ENCODE assay signal across 1 cellular context in the genomic region with DNA sequence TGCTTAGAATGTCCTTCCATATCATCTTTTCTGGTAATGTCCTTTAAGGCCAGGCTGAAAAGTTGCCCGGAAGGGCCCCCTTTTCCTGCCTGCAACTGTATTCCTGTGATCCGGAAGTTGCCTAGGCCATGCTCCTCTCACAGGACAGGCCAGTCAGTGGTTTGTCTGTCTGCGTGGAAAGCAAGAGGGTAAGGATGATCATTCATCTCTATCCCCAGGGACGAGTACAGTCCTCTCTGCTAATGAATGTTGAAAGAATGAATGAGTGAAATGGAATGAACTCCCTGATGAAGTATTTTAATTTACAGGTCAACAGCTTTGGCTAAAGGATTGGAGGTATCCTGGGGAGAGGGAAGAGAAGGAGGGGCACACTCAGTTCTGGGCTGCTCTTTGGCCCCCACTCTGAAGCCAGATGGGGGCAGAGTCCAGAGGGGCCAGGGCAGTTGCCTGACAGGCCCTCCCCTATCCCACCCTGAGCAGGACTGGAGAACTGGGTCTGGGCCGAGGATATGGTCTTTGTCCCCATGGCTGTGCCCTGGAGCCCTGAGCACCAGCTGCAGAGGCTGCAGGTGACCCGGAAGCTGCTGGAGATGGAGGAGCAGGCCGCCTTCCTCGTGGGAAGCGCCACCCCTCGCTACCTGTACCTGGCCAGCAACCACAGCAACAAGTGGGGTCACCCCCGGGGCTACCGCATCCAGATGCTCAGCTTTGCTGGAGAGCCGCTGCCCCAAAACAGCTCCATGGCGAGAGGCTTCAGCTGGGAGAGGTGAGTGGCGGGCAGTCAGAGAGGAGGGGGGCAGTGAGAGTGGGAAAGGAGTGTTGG.
TF ChIP-seq lines count a peak whose summit lies in the region.

No MANE protein-coding gene starts in this region.

TF ChIP-seq in HepG2, 621 proteins besides CTCF, POLR2A, EP300 and RAD21 (continued from another document):
- TF ChIP-seq ZFX (CRISPR knock-in tag; IDR thresholded peaks at IDR 0.05; ENCODE audit: low read depth) (peak; percentile 85), PAXIP1 (CRISPR knock-in tag; conservative IDR thresholded peaks at IDR 0.05) (peak; percentile 95), MTF1 (CRISPR knock-in tag; IDR thresholded peaks at IDR 0.05) (no peak), ZNF782 (CRISPR knock-in tag; IDR thresholded peaks at IDR 0.05; ENCODE audit: borderline replicate concordance) (no peak), ZNF773 (CRISPR knock-in tag; IDR thresholded peaks at IDR 0.05; ENCODE audit: borderline replicate concordance) (no peak; the same call in 1 of the 2 replicates), PATZ1 (CRISPR knock-in tag; IDR thresholded peaks at IDR 0.05) (peak; percentile 97), RXRB (CRISPR knock-in tag; IDR thresholded peaks at IDR 0.05; ENCODE audit: borderline replicate concordance) (peak; percentile 77), ZNF639 (CRISPR knock-in tag; conservative IDR thresholded peaks at IDR 0.05) (no peak; the same call in 1 of the 2 replicates), BORCS8-MEF2B (CRISPR knock-in tag; IDR thresholded peaks at IDR 0.05) (no peak; the same call in 1 of the 2 replicates), XBP1 (CRISPR knock-in tag; IDR thresholded peaks at IDR 0.05) (0 out of 2 replicates have a peak, but pooled peaks have one; percentile 31), ZNF34 (CRISPR knock-in tag; IDR thresholded peaks at IDR 0.05; ENCODE audit: borderline replicate concordance) (0 out of 2 replicates have a peak, but pooled peaks have one; percentile 82), ZNF276 (CRISPR knock-in tag; IDR thresholded peaks at IDR 0.05; ENCODE audit: low read depth) (peak; percentile 60; the same call in 1 of the 2 replicates), ZNF12 (CRISPR knock-in tag; IDR thresholded peaks at IDR 0.05) (no peak)
- TF ChIP-seq, protein P1, sequence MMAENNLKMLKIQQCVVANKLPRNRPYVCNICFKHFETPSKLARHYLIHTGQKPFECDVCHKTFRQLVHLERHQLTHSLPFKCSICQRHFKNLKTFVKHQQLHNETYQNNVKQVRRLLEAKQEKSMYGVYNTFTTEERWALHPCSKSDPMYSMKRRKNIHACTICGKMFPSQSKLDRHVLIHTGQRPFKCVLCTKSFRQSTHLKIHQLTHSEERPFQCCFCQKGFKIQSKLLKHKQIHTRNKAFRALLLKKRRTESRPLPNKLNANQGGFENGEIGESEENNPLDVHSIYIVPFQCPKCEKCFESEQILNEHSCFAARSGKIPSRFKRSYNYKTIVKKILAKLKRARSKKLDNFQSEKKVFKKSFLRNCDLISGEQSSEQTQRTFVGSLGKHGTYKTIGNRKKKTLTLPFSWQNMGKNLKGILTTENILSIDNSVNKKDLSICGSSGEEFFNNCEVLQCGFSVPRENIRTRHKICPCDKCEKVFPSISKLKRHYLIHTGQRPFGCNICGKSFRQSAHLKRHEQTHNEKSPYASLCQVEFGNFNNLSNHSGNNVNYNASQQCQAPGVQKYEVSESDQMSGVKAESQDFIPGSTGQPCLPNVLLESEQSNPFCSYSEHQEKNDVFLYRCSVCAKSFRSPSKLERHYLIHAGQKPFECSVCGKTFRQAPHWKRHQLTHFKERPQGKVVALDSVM (CRISPR knock-in tag; IDR thresholded peaks at IDR 0.05), result peak; percentile 28; the same call in 1 of the 2 replicates
